Comparison of ENCODE assay signal across 22 cellular contexts in genomic region chr4:23312686-23313085, GRCh38.
"Had no signal": no experiment of that assay in that cellular context is flagged by ENCODE, and none has a peak within 500 bp of the region (broad histone marks: within the 10 kb centered on the region; RNA-seq: fewer than 3 reads in every experiment).

No MANE protein-coding gene starts in this region.

- H3K4me1 ChIP-seq: esophagus muscularis mucosa, foreskin keratinocyte, gastrocnemius medialis, heart right ventricle, left lung, lower lobe of right lung had no signal

- H3K9me3 ChIP-seq: esophagus muscularis mucosa, gastrocnemius medialis, heart right ventricle, left lung, lower lobe of right lung, mucosa of descending colon had no signal

- H3K27me3 ChIP-seq: dorsolateral prefrontal cortex, esophagus muscularis mucosa, foreskin keratinocyte, gastrocnemius medialis, heart right ventricle, left lung had no signal

- H3K4me3 ChIP-seq: coronary artery, dorsolateral prefrontal cortex, esophagus muscularis mucosa, gastrocnemius medialis, heart right ventricle, left lung, lower lobe of right lung, mucosa of descending colon had no signal

- FAIRE-seq: colon, endothelial cell of umbilical vein, islet of Langerhans had no signal

- DNase-seq: dermis blood vessel endothelial cell; dorsolateral prefrontal cortex; effector CD4-positive, alpha-beta T cell; effector memory CD4-positive, alpha-beta T cell; foreskin keratinocyte; gastrocnemius medialis; glutamatergic neuron; head of caudate nucleus; heart right ventricle; hippocampal formation; left cardiac atrium; left lung; left ventricle myocardium superior; lower lobe of right lung; mesenchymal stem cell; mucosa of descending colon; naive B cell had no signal

- ATAC-seq: foreskin keratinocyte, gastrocnemius medialis, heart right ventricle, left cardiac atrium, left lung, left ventricle myocardium superior, lower lobe of right lung, mucosa of descending colon had no signal

- H3K36me3 ChIP-seq: esophagus muscularis mucosa, gastrocnemius medialis, heart right ventricle, left lung, lower lobe of right lung had no signal

- H3K27ac ChIP-seq: coronary artery, dorsolateral prefrontal cortex, esophagus muscularis mucosa, foreskin keratinocyte, gastrocnemius medialis, heart right ventricle, left lung, lower lobe of right lung had no signal
